In genomic region chr2:3517948-3518495, GRCh38 we compare ENCODE assay signal across 8 cellular contexts. TPM values are rescaled to one million over a fixed set of nuclear protein-coding genes. Genes with fewer than 3 reads are reported as not detected.
A peak's percentile ranks its signal among the peaks of the same experiment; 100 is the strongest.
DNase-seq lines count a peak whose midpoint lies in the region; ATAC-seq, FAIRE-seq and TF ChIP-seq lines count a peak whose summit lies in the region.

No MANE protein-coding gene starts in this region.

- no peak overlapping the region for H3K18ac ChIP-seq in mesendoderm (ENCODE audit: low read length)

- intact Hi-C loops in heart left ventricle (cut with DNase I) = loop anchor here in 2 of 10 donors (2.0 to 5.0 kb wide), 2 partner anchors 47 to 141 kb away; partner anchors contain the start of genes EIPR1 (in 2 of the 2) and TRAPPC12 (in 2 of the 2)
- intact Hi-C loops in Right ventricle myocardium inferior (cut with DNase I) = loop anchor here (2.0 to 10.0 kb wide), 2 partner anchors 47 to 143 kb away; partner anchors contain the start of genes EIPR1 and TRAPPC12
- intact Hi-C loops in K562 (cut with micrococcal nuclease) = loop anchor here (2.0 kb wide), 2 partner anchors 57 to 83 kb away; partner anchors contain the start of gene RPS7
- intact Hi-C loops in vagina (cut with DNase I) = no loop called here

- in situ Hi-C loops in K562 (cut with MboI) = no loop called here

- H3K79me1 ChIP-seq in mesendoderm (ENCODE audit: low read length) = no peaks in the 10 kb centered on the region

- DNase-seq in heart left ventricle (no peak), Right ventricle myocardium inferior (ENCODE audit: missing footprints) (no peak), K562 (ENCODE audit: extremely low read depth in 1 of 4, low spot score in 3 of 4) (no peak), mesendoderm (no peak), vagina (ENCODE audit: extremely low spot score in 2 of 2) (no peak), mucosa of gallbladder (ENCODE audit: low spot score) (no peak)

- TF ChIP-seq RAD21 in K562 (CRISPR knock-in tag; conservative IDR thresholded peaks at IDR 0.05 in 1 of 2, IDR thresholded peaks at IDR 0.05 in 1 of 2) = no peak

- CTCF ChIA-PET in K562 (lab: Yijun Ruan, JAX; ENCODE audit: low intra/inter-chr PET ratio) = no interaction called here

- H3K27ac ChIP-seq in heart left ventricle (peak overlapping the region; percentile 76 to 100 (median 99)), K562 (ENCODE audit: extremely low read depth, low read depth, low read length) (peak overlapping the region; percentile 87), mesendoderm (ENCODE audit: low read depth, low read length) (peak overlapping the region; percentile 96), vagina (peak overlapping the region; percentile 94)

- H3K4me3 ChIP-seq in heart left ventricle (peak overlapping the region; percentile 74 to 99 (median 87)), K562 (peak overlapping the region; percentile 71), mesendoderm (ENCODE audit: low read length) (peak overlapping the region; percentile 89), vagina (peak overlapping the region; percentile 69 to 82)

- no peak overlapping the region for H2AK5ac ChIP-seq in mesendoderm (ENCODE audit: low read length)

- H3K4me1 ChIP-seq in heart left ventricle (peaks cover 0 to 49% (median 30%) of the 10 kb centered on the region in 12 donors), K562 (replicated peaks in 1 of 2; ENCODE audit: control insufficient read depth in 2 of 2, insufficient read depth in 2 of 2, low read length in 2 of 2) (peaks cover 20 to 21% of the 10 kb centered on the region in 2 experiments; a peak in 4 of 5 replicates), mesendoderm (ENCODE audit: control insufficient read depth, low read depth, low read length) (peaks cover 9% of the 10 kb centered on the region), vagina (peaks cover 13% of the 10 kb centered on the region)

- no peak overlapping the region for H2BK120ac ChIP-seq in mesendoderm (ENCODE audit: low read depth, low read length)

- H3K36me3 ChIP-seq in heart left ventricle (peaks cover 0 to 24% (median 10%) of the 10 kb centered on the region in 9 donors), K562 (ENCODE audit: control insufficient read depth, insufficient read depth, low read length) (peaks cover 18% of the 10 kb centered on the region; the same call in 1 of the 3 replicates), mesendoderm (ENCODE audit: control insufficient read depth, insufficient read depth, low read length) (no peaks in the 10 kb centered on the region), vagina (peaks cover 0 to 10% of the 10 kb centered on the region in 2 donors)

- no peak for TF ChIP-seq EP300 in K562 (IDR thresholded peaks at IDR 0.05; ENCODE audit: low read length)

- H3K79me2 ChIP-seq in K562 (ENCODE audit: control insufficient read depth, insufficient read depth, low read length) (peaks cover 33% of the 10 kb centered on the region), mesendoderm (ENCODE audit: control insufficient read depth, insufficient read depth, low read length) (peaks cover 2% of the 10 kb centered on the region)

- no peak overlapping the region for H2BK5ac ChIP-seq in mesendoderm (ENCODE audit: low read length)

- POLR2A ChIA-PET in K562 (lab: Yijun Ruan, JAX) = interaction anchor here (0.6 to 1.6 kb wide), 5 partner anchors 12 to 94 kb away, joined by 3 to 8 read pairs (median 3); partner anchors contain the start of gene RNASEH1

- peak overlapping the region; percentile 92 for H2AFZ ChIP-seq in K562 (ENCODE audit: low read depth, low read length)

- BruUV-seq in K562 (replicated peaks; lab: Mats Ljungman, UMichigan) = no TSS peak

- no peak overlapping the region for H3K4ac ChIP-seq in mesendoderm (ENCODE audit: low read depth, low read length)

- no peak overlapping the region for H4K8ac ChIP-seq in mesendoderm (ENCODE audit: low read depth, low read length)

- TF ChIP-seq CTCF in heart left ventricle (IDR thresholded peaks at IDR 0.05) (no peak), K562 (IDR thresholded peaks at IDR 0.05 in 2 of 3, conservative IDR thresholded peaks at IDR 0.05 in 1 of 3; ENCODE audit: insufficient read depth in 2 of 3, low read depth in 1 of 3, low read length in 3 of 3) (no peak), vagina (IDR thresholded peaks at IDR 0.05) (no peak)

- peak overlapping the region; percentile 7 for H3K23ac ChIP-seq in mesendoderm (ENCODE audit: low read length)

- no peak overlapping the region for H2BK15ac ChIP-seq in mesendoderm (replicated peaks; ENCODE audit: low read depth)

- no peak for FAIRE-seq in K562 (lab: Jason Lieb, UNC)

- H3K4me2 ChIP-seq in K562 (ENCODE audit: insufficient read depth, low read length) (peak overlapping the region; percentile 93), mesendoderm (ENCODE audit: low read length) (peak overlapping the region; percentile 95)

- H4K20me1 ChIP-seq in K562 (replicated peaks; ENCODE audit: control insufficient read depth, insufficient read depth, low read length) = no peaks in the 10 kb centered on the region

- H3K9me3 ChIP-seq in heart left ventricle (peaks cover 0 to 7% (median 0%) of the 10 kb centered on the region in 12 donors), K562 (replicated peaks; ENCODE audit: control insufficient read depth, insufficient read depth, low read depth, low read length) (0 out of 2 replicates have a peak, but pooled peaks cover 3% of the 10 kb centered on the region), vagina (no peaks in the 10 kb centered on the region)

- H3K9ac ChIP-seq in K562 (ENCODE audit: insufficient read depth in 1 of 2, low read depth in 2 of 2, low read length in 2 of 2) = peak overlapping the region; percentile 77 to 93
- peak overlapping the region; percentile 98 for H3K9ac ChIP-seq in mesendoderm (ENCODE audit: low read length)

- H3K27me3 ChIP-seq in heart left ventricle (no peaks in the 10 kb centered on the region), K562 (ENCODE audit: control insufficient read depth in 2 of 2, insufficient read depth in 2 of 2, low read length in 2 of 2) (no peaks in the 10 kb centered on the region), mesendoderm (ENCODE audit: insufficient read depth, low read length, poor library complexity) (no peaks in the 10 kb centered on the region), vagina (no peaks in the 10 kb centered on the region)

- peak overlapping the region; percentile 97 for H3K56ac ChIP-seq in mesendoderm (ENCODE audit: low read length)

- 24 to 31% (median 27%) methylated on average over 3 of the region's 3 CpGs for WGBS in heart left ventricle, 4 donors
- WGBS in K562 (ENCODE audit: insufficient coverage, low coverage, missing lambda C conversion rate) = 29% methylated on average over 3 of the region's 3 CpGs
- WGBS in mesendoderm (ENCODE audit: extremely low coverage, insufficient coverage, low lambda C conversion rate) = no CpG with 5 or more reads among the region's 3 CpGs

- ATAC-seq in heart left ventricle (no peak), Right ventricle myocardium inferior (no peak), K562 (no peak), GM18909 (IDR thresholded peaks at IDR 0.05; ENCODE audit: poor library complexity, unreplicated experiment) (no peak), HG02884 (IDR thresholded peaks at IDR 0.05; ENCODE audit: unreplicated experiment) (no peak)

- H3K9me1 ChIP-seq in K562 (ENCODE audit: control insufficient read depth, insufficient read depth, low read length) = no peaks in the 10 kb centered on the region

- TF ChIP-seq POLR2A in heart left ventricle (IDR thresholded peaks at IDR 0.05) (no peak), K562 (conservative IDR thresholded peaks at IDR 0.05) (no peak), vagina (IDR thresholded peaks at IDR 0.05) (no peak)

- H4K5ac ChIP-seq in mesendoderm (ENCODE audit: low read length) = no peak overlapping the region

RNA-seq across cellular contexts. Expression of gene ADI1, which starts 1.3 kb away (rescaled TPM):
- total RNA-seq in heart left ventricle (100 to 1,000 TPM in 8 of 9 donors, 10 to 100 TPM in 1; 94.6 to 200 (median 172) TPM), Right ventricle myocardium inferior (160 TPM), K562 (2014; rRNA removed) (26.7 and 29.2 TPM in 2 replicates), K562 (2014; rRNA removed; fragmentation: Illumina TruSeq; extraction: Trizol) (25.7 and 27.1 TPM in 2 replicates), K562 (2015; rRNA removed; fragmentation: Illumina TruSeq; extraction: Trizol) (48.0 and 51.0 TPM in 2 replicates), K562 (2021) (31.6 and 34.7 TPM in 2 replicates), vagina (26.3 TPM), mucosa of gallbladder (223 TPM)
- polyA plus RNA-seq in heart left ventricle (100 to 1,000 TPM in 1 of 2 donors, 10 to 100 TPM in 1; 69.2 to 139 TPM), K562 (2011; rRNA removed) (17.6 and 23.6 TPM in 2 replicates), K562 (2014; fragmentation: Illumina TruSeq; extraction: Trizol) (31.4 and 33.7 TPM in 2 replicates), K562 (2014; fragmentation: Nextera tagmentation; extraction: Ambion mirVana) (1 to 10 TPM; 6.1 to 6.6 TPM), K562 (2014; rRNA removed) (20.6 and 21.6 TPM in 2 replicates)
- total RNA-seq in K562 (2011; cell fraction: chromatin; rRNA removed; ENCODE audit: low replicate concordance) = 8.2 and 11.8 TPM in 2 replicates
- total RNA-seq in K562 (2011; cell fraction: nucleolus; rRNA removed) = 5.8 and 8.0 TPM in 2 replicates
- total RNA-seq in K562 (2011; cell fraction: nucleoplasm; rRNA removed) = 12.0 and 24.3 TPM in 2 replicates
- 12.7 and 15.2 TPM in 2 replicates for polyA plus RNA-seq in K562 (2011; cell fraction: cytosol; rRNA removed)
- polyA plus RNA-seq in K562 (2011; cell fraction: nucleus; rRNA removed) = 11.6 and 15.2 TPM in 2 replicates
- polyA plus RNA-seq in K562 (2012) = 33.2 and 37.1 TPM in 2 replicates
- polyA minus RNA-seq in K562 (2011; rRNA and poly(A)+ RNA removed) = 18.8 and 22.8 TPM in 2 replicates
- polyA minus RNA-seq in K562 (2011; cell fraction: cytosol; rRNA and poly(A)+ RNA removed) = 12.2 and 12.5 TPM in 2 replicates
- 4.2 and 7.2 TPM in 2 replicates for polyA minus RNA-seq in K562 (2011; cell fraction: nucleus; rRNA and poly(A)+ RNA removed)
- polyA plus RNA-seq in mesendoderm (2013, experiment 1 of 2) = 35.2 TPM
- polyA plus RNA-seq in mesendoderm (2013, experiment 2 of 2) = 34.9 TPM

RNA-seq across cellular contexts. Expression of gene RNASEH1, which starts 40.1 kb away (rescaled TPM):
- total RNA-seq in heart left ventricle (10 to 100 TPM; 18.3 to 23.6 (median 20.0) TPM), Right ventricle myocardium inferior (20.9 TPM), K562 (2014; rRNA removed) (46.5 and 46.8 TPM in 2 replicates), K562 (2014; rRNA removed; fragmentation: Illumina TruSeq; extraction: Trizol) (40.8 and 42.8 TPM in 2 replicates), K562 (2015; rRNA removed; fragmentation: Illumina TruSeq; extraction: Trizol) (47.1 and 47.5 TPM in 2 replicates), K562 (2021) (44.1 and 45.6 TPM in 2 replicates), vagina (17.2 TPM), mucosa of gallbladder (14.9 TPM)
- polyA plus RNA-seq in heart left ventricle (10 to 100 TPM; 12.8 to 31.4 TPM), K562 (2011; rRNA removed) (21.7 and 25.7 TPM in 2 replicates), K562 (2014; fragmentation: Illumina TruSeq; extraction: Trizol) (34.7 and 35.3 TPM in 2 replicates), K562 (2014; fragmentation: Nextera tagmentation; extraction: Ambion mirVana) (10 to 100 TPM; 27.5 to 32.7 TPM), K562 (2014; rRNA removed) (46.8 and 47.9 TPM in 2 replicates)
- total RNA-seq in K562 (2011; cell fraction: chromatin; rRNA removed; ENCODE audit: low replicate concordance) = 18.2 and 25.1 TPM in 2 replicates
- 21.2 and 21.8 TPM in 2 replicates for total RNA-seq in K562 (2011; cell fraction: nucleolus; rRNA removed)
- total RNA-seq in K562 (2011; cell fraction: nucleoplasm; rRNA removed) = 16.9 and 21.5 TPM in 2 replicates
- 13.4 and 16.5 TPM in 2 replicates for polyA plus RNA-seq in K562 (2011; cell fraction: cytosol; rRNA removed)
- polyA plus RNA-seq in K562 (2011; cell fraction: nucleus; rRNA removed) = 19.4 and 20.6 TPM in 2 replicates
- polyA plus RNA-seq in K562 (2012) = 19.1 and 35.8 TPM in 2 replicates
- polyA minus RNA-seq in K562 (2011; rRNA and poly(A)+ RNA removed) = 20.3 and 20.5 TPM in 2 replicates
- 14.8 and 18.3 TPM in 2 replicates for polyA minus RNA-seq in K562 (2011; cell fraction: cytosol; rRNA and poly(A)+ RNA removed)
- 14.9 and 20.8 TPM in 2 replicates for polyA minus RNA-seq in K562 (2011; cell fraction: nucleus; rRNA and poly(A)+ RNA removed)
- 35.8 TPM for polyA plus RNA-seq in mesendoderm (2013, experiment 1 of 2)
- 37.3 TPM for polyA plus RNA-seq in mesendoderm (2013, experiment 2 of 2)

RNA-seq across cellular contexts. Expression of gene RPS7, which starts 57.0 kb away (rescaled TPM):
- total RNA-seq in heart left ventricle (1,000 to 10,000 TPM in 1 of 9 donors, 100 to 1,000 TPM in 8; 407 to 1,112 (median 628) TPM), Right ventricle myocardium inferior (657 TPM), K562 (2014; rRNA removed) (2,103 and 2,507 TPM in 2 replicates), K562 (2014; rRNA removed; fragmentation: Illumina TruSeq; extraction: Trizol) (3,088 and 3,235 TPM in 2 replicates), K562 (2015; rRNA removed; fragmentation: Illumina TruSeq; extraction: Trizol) (4,033 and 4,169 TPM in 2 replicates), K562 (2021) (2,201 and 2,441 TPM in 2 replicates), vagina (2,989 TPM), mucosa of gallbladder (690 TPM)
- polyA plus RNA-seq in heart left ventricle (1,000 to 10,000 TPM; 1,474 to 1,813 TPM), K562 (2011; rRNA removed) (2,427 and 2,760 TPM in 2 replicates), K562 (2014; fragmentation: Illumina TruSeq; extraction: Trizol) (2,675 and 2,931 TPM in 2 replicates), K562 (2014; fragmentation: Nextera tagmentation; extraction: Ambion mirVana) (1,000 to 10,000 TPM; 2,718 to 3,051 TPM), K562 (2014; rRNA removed) (2,676 and 2,779 TPM in 2 replicates)
- total RNA-seq in K562 (2011; cell fraction: chromatin; rRNA removed; ENCODE audit: low replicate concordance) = 147 and 178 TPM in 2 replicates
- total RNA-seq in K562 (2011; cell fraction: nucleolus; rRNA removed) = 248 and 275 TPM in 2 replicates
- 393 and 713 TPM in 2 replicates for total RNA-seq in K562 (2011; cell fraction: nucleoplasm; rRNA removed)
- polyA plus RNA-seq in K562 (2011; cell fraction: cytosol; rRNA removed) = 843 and 1,466 TPM in 2 replicates
- 522 and 963 TPM in 2 replicates for polyA plus RNA-seq in K562 (2011; cell fraction: nucleus; rRNA removed)
- 1,908 and 2,807 TPM in 2 replicates for polyA plus RNA-seq in K562 (2012)
- polyA minus RNA-seq in K562 (2011; rRNA and poly(A)+ RNA removed) = 462 and 473 TPM in 2 replicates
- 394 and 466 TPM in 2 replicates for polyA minus RNA-seq in K562 (2011; cell fraction: cytosol; rRNA and poly(A)+ RNA removed)
- 97.9 and 170 TPM in 2 replicates for polyA minus RNA-seq in K562 (2011; cell fraction: nucleus; rRNA and poly(A)+ RNA removed)
- 4,409 TPM for polyA plus RNA-seq in mesendoderm (2013, experiment 1 of 2)
- polyA plus RNA-seq in mesendoderm (2013, experiment 2 of 2) = 4,413 TPM
